ENCODE assay signal across 17 cellular contexts in genomic region chr21:33234618-33235520, GRCh38. TPM values are rescaled to one million over a fixed set of nuclear protein-coding genes. Genes with fewer than 3 reads are reported as not detected.
DNase-seq lines count a peak whose midpoint lies in the region; ATAC-seq and TF ChIP-seq lines count a peak whose summit lies in the region.
"Had no signal": no experiment of that assay in that cellular context is flagged by ENCODE, and none has a peak within 500 bp of the region (broad histone marks: within the 10 kb centered on the region; RNA-seq: fewer than 3 reads in every experiment).

No MANE protein-coding gene starts in this region.

- H3K27me3 ChIP-seq in endodermal cell (ENCODE audit: control insufficient read depth, insufficient read depth, low read length, poor library complexity, severe bottlenecking), result no peaks in the 10 kb centered on the region
- H3K27me3 ChIP-seq: upper lobe of left lung had no signal

- no peak for DNase-seq in activated naive CD4-positive, alpha-beta T cell treated with anti-CD3 and anti-CD28 coated beads for 36 hours
- DNase-seq in activated naive CD4-positive, alpha-beta T cell (lab: John Stamatoyannopoulos, UW), result no peak
- DNase-seq in NAMALWA (ENCODE audit: low spot score), result peak; percentile 68
- DNase-seq in endodermal cell, result no peak
- no peak for DNase-seq in GM19240 (ENCODE audit: insufficient read length, low spot score)
- DNase-seq in kidney glomerular epithelial cell (lab: John Stamatoyannopoulos, UW), result no peak
- DNase-seq: activated CD4-positive, alpha-beta T cell treated with anti-CD3 and anti-CD28 coated beads, Interleukin-2, amount 50 U/mL, for 4 hours; amniotic stem cell; NCI-H1048; PC-3; SW 1271; upper lobe of left lung had no signal

- no peaks in the 10 kb centered on the region for H3K27me3 Mint-ChIP-seq in activated naive CD4-positive, alpha-beta T cell treated with anti-CD3 and anti-CD28 coated beads for 36 hours (ENCODE audit: low read depth)
- H3K27me3 Mint-ChIP-seq in endodermal cell (ENCODE audit: insufficient read depth), result peaks cover 2% of the 10 kb centered on the region
- no peaks in the 10 kb centered on the region for H3K27me3 Mint-ChIP-seq in stimulated activated naive CD8-positive, alpha-beta T cell treated with anti-CD3 and anti-CD28 coated beads, Interleukin-15, Interleukin-2, amounts not matched to agents 100 ng/mL and 50 ng/mL, for 24 hours

- no peak overlapping the region for H3K4me3 Mint-ChIP-seq in activated naive CD4-positive, alpha-beta T cell treated with anti-CD3 and anti-CD28 coated beads for 36 hours
- no peak overlapping the region for H3K4me3 Mint-ChIP-seq in endodermal cell
- peak overlapping the region; percentile 54 for H3K4me3 Mint-ChIP-seq in stimulated activated naive CD8-positive, alpha-beta T cell treated with anti-CD3 and anti-CD28 coated beads, Interleukin-15, Interleukin-2, amounts not matched to agents 100 ng/mL and 50 ng/mL, for 24 hours

- H3K9me3 ChIP-seq in endodermal cell (ENCODE audit: control insufficient read depth, low read length), result peaks cover 24% of the 10 kb centered on the region
- H3K9me3 ChIP-seq: upper lobe of left lung had no signal

- intact Hi-C loops in activated naive CD4-positive, alpha-beta T cell treated with anti-CD3 and anti-CD28 coated beads for 36 hours (cut with micrococcal nuclease), result loop anchor here (5.0 to 10.0 kb wide), 2 partner anchors 463 to 740 kb away; partner anchors contain the start of gene PAXBP1

- WGBS in endodermal cell (ENCODE audit: insufficient coverage in 1 of 2, insufficient read length in 1 of 2), 2 experiments, result 78 to 87% methylated on average over 2 to 3 of the region's 3 CpGs

- peaks cover 73% of the 10 kb centered on the region for H3K4me1 Mint-ChIP-seq in activated naive CD4-positive, alpha-beta T cell treated with anti-CD3 and anti-CD28 coated beads for 36 hours (ENCODE audit: low read depth)
- peaks cover 21% of the 10 kb centered on the region for H3K4me1 Mint-ChIP-seq in endodermal cell
- peaks cover 86% of the 10 kb centered on the region for H3K4me1 Mint-ChIP-seq in stimulated activated naive CD8-positive, alpha-beta T cell treated with anti-CD3 and anti-CD28 coated beads, Interleukin-15, Interleukin-2, amounts not matched to agents 100 ng/mL and 50 ng/mL, for 24 hours (ENCODE audit: low read depth)

- no peak overlapping the region for H3K9ac ChIP-seq in endodermal cell (ENCODE audit: extremely low read depth, low read length, poor library complexity, severe bottlenecking)
- H3K9ac ChIP-seq: parathyroid adenoma had no signal

- TF ChIP-seq CTCF in endodermal cell (conservative IDR thresholded peaks at IDR 0.05), result no peak

- peaks cover 12% of the 10 kb centered on the region for H3K36me3 Mint-ChIP-seq in activated naive CD4-positive, alpha-beta T cell treated with anti-CD3 and anti-CD28 coated beads for 36 hours (ENCODE audit: low read depth)
- peaks cover 30% of the 10 kb centered on the region for H3K36me3 Mint-ChIP-seq in endodermal cell (ENCODE audit: low read depth)
- peaks cover 42% of the 10 kb centered on the region for H3K36me3 Mint-ChIP-seq in stimulated activated naive CD8-positive, alpha-beta T cell treated with anti-CD3 and anti-CD28 coated beads, Interleukin-15, Interleukin-2, amounts not matched to agents 100 ng/mL and 50 ng/mL, for 24 hours (ENCODE audit: low read depth)

- no peak overlapping the region for H3K27ac ChIP-seq in endodermal cell (ENCODE audit: low read depth, low read length)
- H3K27ac ChIP-seq: coronary artery, parathyroid adenoma, upper lobe of left lung had no signal

- H3K9me3 Mint-ChIP-seq in activated naive CD4-positive, alpha-beta T cell treated with anti-CD3 and anti-CD28 coated beads for 36 hours, result no peaks in the 10 kb centered on the region
- H3K9me3 Mint-ChIP-seq in endodermal cell, result peaks cover 24% of the 10 kb centered on the region
- H3K9me3 Mint-ChIP-seq in stimulated activated naive CD8-positive, alpha-beta T cell treated with anti-CD3 and anti-CD28 coated beads, Interleukin-15, Interleukin-2, amounts not matched to agents 100 ng/mL and 50 ng/mL, for 24 hours, result no peaks in the 10 kb centered on the region

- H3K36me3 ChIP-seq in endodermal cell (ENCODE audit: control insufficient read depth, insufficient read depth, low read length), result peaks cover 9% of the 10 kb centered on the region
- H3K36me3 ChIP-seq: upper lobe of left lung had no signal

- H3K4me3 ChIP-seq in endodermal cell (ENCODE audit: low read length), result peak overlapping the region; percentile 32
- H3K4me3 ChIP-seq: coronary artery, lung, upper lobe of left lung had no signal

- CTCF ChIA-PET in activated naive CD4-positive, alpha-beta T cell treated with anti-CD3 and anti-CD28 coated beads for 36 hours (lab: Charles Lee), result interaction anchor here (0.5 to 1.8 kb wide), 3 partner anchors 126 to 171 kb away, joined by 3 to 5 read pairs (median 4); no protein-coding TSS in a partner anchor

- peak overlapping the region; percentile 28 for H3K27ac Mint-ChIP-seq in activated naive CD4-positive, alpha-beta T cell treated with anti-CD3 and anti-CD28 coated beads for 36 hours
- H3K27ac Mint-ChIP-seq in endodermal cell, result no peak overlapping the region
- peak overlapping the region; percentile 89 for H3K27ac Mint-ChIP-seq in stimulated activated naive CD8-positive, alpha-beta T cell treated with anti-CD3 and anti-CD28 coated beads, Interleukin-15, Interleukin-2, amounts not matched to agents 100 ng/mL and 50 ng/mL, for 24 hours

- no peak for ATAC-seq in GM21786 (IDR thresholded peaks at IDR 0.05; ENCODE audit: unreplicated experiment)
- ATAC-seq: PC-3 had no signal

- H3K4me1 ChIP-seq in endodermal cell (ENCODE audit: control insufficient read depth, insufficient read depth, low read length), result peaks cover 7% of the 10 kb centered on the region
- H3K4me1 ChIP-seq: parathyroid adenoma had no signal

RNA-seq across cellular contexts. Expression of gene IFNAR2, which starts 5.1 kb away (rescaled TPM):
- total RNA-seq in activated naive CD4-positive, alpha-beta T cell treated with anti-CD3 and anti-CD28 coated beads for 36 hours, result 10 to 100 TPM; 16.6 to 19.4 TPM
- 10 to 100 TPM; 14.1 to 27.7 TPM for total RNA-seq in endodermal cell
- polyA plus RNA-seq in endodermal cell (2013, experiment 1 of 2), result 24.1 TPM
- polyA plus RNA-seq in endodermal cell (2013, experiment 2 of 2), result 24.8 TPM

RNA-seq across cellular contexts. Expression of gene IL10RB, which starts 31.3 kb away (rescaled TPM):
- 10 to 100 TPM; 23.9 TPM for total RNA-seq in activated naive CD4-positive, alpha-beta T cell treated with anti-CD3 and anti-CD28 coated beads for 36 hours
- 1 to 10 TPM; 4.1 to 5.3 TPM for total RNA-seq in endodermal cell
- 11.6 TPM for polyA plus RNA-seq in endodermal cell (2013, experiment 1 of 2)
- 8.9 TPM for polyA plus RNA-seq in endodermal cell (2013, experiment 2 of 2)
